In the genomic region with DNA sequence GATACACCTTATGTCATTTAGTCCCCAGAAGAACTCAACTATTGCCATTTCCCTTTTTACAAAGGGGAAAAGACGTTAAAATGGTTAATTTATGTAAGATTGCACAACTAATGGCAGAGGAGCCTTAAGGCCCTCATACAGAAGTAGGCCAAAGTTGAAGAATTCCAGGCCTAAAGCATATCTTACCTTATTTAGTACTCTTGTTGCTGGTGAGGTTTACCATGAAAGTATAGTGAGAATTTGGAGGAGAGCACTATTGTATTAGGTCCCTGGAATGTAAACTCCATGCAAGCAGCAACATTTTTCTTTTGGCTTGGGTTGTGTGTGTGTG, we compare ENCODE assay signal across 9 cellular contexts. TPM values are rescaled to one million over a fixed set of nuclear protein-coding genes. Genes with fewer than 3 reads are reported as not detected.
DNase-seq lines count a peak whose midpoint lies in the region; ATAC-seq and TF ChIP-seq lines count a peak whose summit lies in the region.
"Had no signal": no experiment of that assay in that cellular context is flagged by ENCODE, and none has a peak within 500 bp of the region (broad histone marks: within the 10 kb centered on the region; RNA-seq: fewer than 3 reads in every experiment).

No MANE protein-coding gene starts in this region.

- peaks cover 10% of the 10 kb centered on the region for H3K4me1 Mint-ChIP-seq in activated naive CD4-positive, alpha-beta T cell treated with anti-CD3 and anti-CD28 coated beads, Interleukin-2, amount 50 U/mL, for 24 hours

- no peaks in the 10 kb centered on the region for H3K9me3 ChIP-seq in lower lobe of right lung
- no peaks in the 10 kb centered on the region for H3K9me3 ChIP-seq in upper lobe of left lung

- DNase-seq in activated naive CD4-positive, alpha-beta T cell treated with Interleukin-2 at 50 U/mL for 16 hours: no peak
- DNase-seq in lower lobe of right lung (no peak), upper lobe of left lung (no peak), occipital lobe (lab: John Stamatoyannopoulos, UW) (no peak)
- no peak for DNase-seq in stimulated activated naive CD4-positive, alpha-beta T cell (lab: John Stamatoyannopoulos, UW)
- DNase-seq: DND-41 had no signal

- H3K4me1 ChIP-seq in lower lobe of right lung (peaks cover 16% of the 10 kb centered on the region), upper lobe of left lung (peaks cover 13 to 19% (median 15%) of the 10 kb centered on the region in 4 donors)

- ATAC-seq in lower lobe of right lung: no peak
- no peak for ATAC-seq in upper lobe of left lung (ENCODE audit: low FRiP score in 2 of 2)
- ATAC-seq in GM19023 (IDR thresholded peaks at IDR 0.05; ENCODE audit: unreplicated experiment): no peak

- no peaks in the 10 kb centered on the region for H3K36me3 Mint-ChIP-seq in activated naive CD4-positive, alpha-beta T cell treated with anti-CD3 and anti-CD28 coated beads, Interleukin-2, amount 50 U/mL, for 24 hours

- H3K36me3 ChIP-seq in lower lobe of right lung (no peaks in the 10 kb centered on the region), upper lobe of left lung (no peaks in the 10 kb centered on the region)

- no peak for TF ChIP-seq POLR2A in upper lobe of left lung (IDR thresholded peaks at IDR 0.05)

- peak overlapping the region; percentile 98 for H3K27ac ChIP-seq in angular gyrus (ENCODE audit: low read depth, low read length)
- peak overlapping the region; percentile 96 for H3K27ac ChIP-seq in lower lobe of right lung
- H3K27ac ChIP-seq in upper lobe of left lung: peak overlapping the region; percentile 93 to 99 (median 96)

- TF ChIP-seq EP300 in upper lobe of left lung (IDR thresholded peaks at IDR 0.05): no peak

- H3K27me3 ChIP-seq in lower lobe of right lung (ENCODE audit: low read depth) (no peaks in the 10 kb centered on the region), upper lobe of left lung (no peaks in the 10 kb centered on the region)

- no peaks in the 10 kb centered on the region for H3K9me3 Mint-ChIP-seq in activated naive CD4-positive, alpha-beta T cell treated with anti-CD3 and anti-CD28 coated beads, Interleukin-2, amount 50 U/mL, for 24 hours

- TF ChIP-seq CTCF in lower lobe of right lung (IDR thresholded peaks at IDR 0.05) (no peak), upper lobe of left lung (IDR thresholded peaks at IDR 0.05) (no peak)

- no peak overlapping the region for H3K4me3 ChIP-seq in lower lobe of right lung
- peak overlapping the region in 1 of 4 donors; percentile 71 for H3K4me3 ChIP-seq in upper lobe of left lung

- H3K27ac Mint-ChIP-seq in activated naive CD4-positive, alpha-beta T cell treated with anti-CD3 and anti-CD28 coated beads, Interleukin-2, amount 50 U/mL, for 24 hours: no peak overlapping the region

- H3K4me3 Mint-ChIP-seq in activated naive CD4-positive, alpha-beta T cell treated with anti-CD3 and anti-CD28 coated beads, Interleukin-2, amount 50 U/mL, for 24 hours: peak overlapping the region; percentile 43

- 29 to 45% methylated on average over 1 of the region's 1 CpG for WGBS in upper lobe of left lung, 2 donors

- H3K27me3 Mint-ChIP-seq in activated naive CD4-positive, alpha-beta T cell treated with anti-CD3 and anti-CD28 coated beads, Interleukin-2, amount 50 U/mL, for 24 hours: peaks cover 5% of the 10 kb centered on the region

- intact Hi-C loops in lower lobe of right lung (cut with DNase I): no loop called here

RNA-seq across cellular contexts. Expression of a gene that starts 0.7 kb away (rescaled TPM):
- total RNA-seq in lower lobe of right lung: 3.0 TPM
- 1 to 10 TPM; 1.0 to 3.3 (median 2.4) TPM for total RNA-seq in upper lobe of left lung
- 9.5 TPM for total RNA-seq in occipital lobe

RNA-seq across cellular contexts. Expression of a gene that starts 43.5 kb away (rescaled TPM):
- total RNA-seq in lower lobe of right lung (8.7 TPM), upper lobe of left lung (10 to 100 TPM in 3 of 6 donors, 1 to 10 TPM in 3; 3.1 to 37.5 (median 9.4) TPM), occipital lobe (12.6 TPM)
